ENCODE assay signal across 11 cellular contexts in genomic region chr13:30870916-30871712, GRCh38. TPM values are rescaled to one million over a fixed set of nuclear protein-coding genes. Genes with fewer than 3 reads are reported as not detected.
A peak's percentile ranks its signal among the peaks of the same experiment; 100 is the strongest.
DNase-seq lines count a peak whose midpoint lies in the region; TF ChIP-seq lines count a peak whose summit lies in the region.
"Had no signal": no experiment of that assay in that cellular context is flagged by ENCODE, and none has a peak within 500 bp of the region (broad histone marks: within the 10 kb centered on the region; RNA-seq: fewer than 3 reads in every experiment).

No MANE protein-coding gene starts in this region.

- peak overlapping the region; percentile 73 for H2BK15ac ChIP-seq in mesenchymal stem cell (ENCODE audit: low read depth, poor library complexity, severe bottlenecking)

- no peak for TF ChIP-seq CTCF in GM13976 (IDR thresholded peaks at IDR 0.05; ENCODE audit: borderline replicate concordance, control extremely low read depth, extremely low read depth, insufficient read depth, missing control alignments)

- in situ Hi-C loops in GM13976 (cut with MboI; ENCODE audit: low sequenced_read_pairs, unreplicated experiment), result no loop called here

- no peaks in the 10 kb centered on the region for H3K36me3 ChIP-seq in ES-I3 (ENCODE audit: insufficient read depth, low read length)
- H3K36me3 ChIP-seq in adipocyte (ENCODE audit: control insufficient read depth, insufficient read depth, low read length, severe bottlenecking), result no peaks in the 10 kb centered on the region
- H3K36me3 ChIP-seq in mesenchymal stem cell (ENCODE audit: control insufficient read depth in 1 of 2, insufficient read depth in 2 of 2, low read depth in 1 of 2, low read length in 2 of 2), result no peaks in the 10 kb centered on the region

- H3K4ac ChIP-seq in mesenchymal stem cell (ENCODE audit: low read depth in 1 of 2, low read length in 2 of 2), result peak overlapping the region; percentile 65 to 94

- H3K27me3 ChIP-seq in adipocyte (replicated peaks; ENCODE audit: control insufficient read depth, insufficient read depth, low read length), result no peaks in the 10 kb centered on the region
- H3K27me3 ChIP-seq in mesenchymal stem cell (ENCODE audit: control insufficient read depth in 1 of 2, insufficient read depth in 1 of 2, low read length in 2 of 2), result no peaks in the 10 kb centered on the region

- peak overlapping the region; percentile 61 for H2BK120ac ChIP-seq in mesenchymal stem cell (ENCODE audit: low read depth, low read length)

- no peak overlapping the region for H3K23ac ChIP-seq in mesenchymal stem cell (ENCODE audit: low read length in 2 of 2)

- DNase-seq in adipocyte (ENCODE audit: low read depth) (no peak), mesenchymal stem cell (no peak), GM13976 (ENCODE audit: low spot score) (no peak), NCI-H526 treated with DMSO at 0.1 percent for 48 hours (lab: John Stamatoyannopoulos, UW) (no peak), foreskin melanocyte (no peak)
- DNase-seq in activated CD4-positive, alpha-beta T cell treated with anti-CD3 and anti-CD28 coated beads, Interleukin-2, amount 50 U/mL, for 48 hours, result no peak
- DNase-seq: NCI-H1436 treated with DMSO at 0.1 percent for 48 hours, T-helper 17 cell had no signal

- H3K4me3 ChIP-seq in adipocyte (ENCODE audit: low read length), result peak overlapping the region; percentile 55
- H3K4me3 ChIP-seq in mesenchymal stem cell (ENCODE audit: insufficient read depth in 1 of 2, low read depth in 1 of 2, low read length in 2 of 2), result peak overlapping the region in 1 of 2 experiments; percentile 48
- no peak overlapping the region for H3K4me3 ChIP-seq in skin epidermis

- H3K14ac ChIP-seq in mesenchymal stem cell (ENCODE audit: low read length in 2 of 2), result peak overlapping the region in 1 of 2 experiments; percentile 78

- no peak overlapping the region for H2BK5ac ChIP-seq in mesenchymal stem cell (ENCODE audit: low read depth, low read length, poor library complexity, severe bottlenecking)

- peak overlapping the region; percentile 93 for H2BK12ac ChIP-seq in mesenchymal stem cell (ENCODE audit: low read length in 2 of 2)

- WGBS in mesenchymal stem cell, result 89% methylated on average over 26 of the region's 26 CpGs

- no peak overlapping the region for H2AFZ ChIP-seq in mesenchymal stem cell (ENCODE audit: low read depth, low read length)

- peaks cover 2% of the 10 kb centered on the region for H3K79me1 ChIP-seq in mesenchymal stem cell (replicated peaks; ENCODE audit: low read length, poor library complexity, severe bottlenecking)

- H3K4me2 ChIP-seq in mesenchymal stem cell (ENCODE audit: low read length, poor library complexity, severe bottlenecking), result no peak overlapping the region

- H2AK5ac ChIP-seq in mesenchymal stem cell (ENCODE audit: low read length, severe bottlenecking), result peak overlapping the region; percentile 92

- H3K9ac ChIP-seq in ES-I3 (ENCODE audit: low read depth, low read length) (peak overlapping the region; percentile 63), adipocyte (ENCODE audit: low read length) (peak overlapping the region; percentile 59), mesenchymal stem cell (ENCODE audit: low read length) (peak overlapping the region; percentile 89)

- peak overlapping the region; percentile 89 for H4K8ac ChIP-seq in mesenchymal stem cell (ENCODE audit: low read length)

- peaks cover 46% of the 10 kb centered on the region for H3K4me1 ChIP-seq in ES-I3 (ENCODE audit: insufficient read depth, low read length)
- H3K4me1 ChIP-seq in adipocyte (ENCODE audit: control insufficient read depth, insufficient read depth, low read length), result peaks cover 81% of the 10 kb centered on the region
- H3K4me1 ChIP-seq in mesenchymal stem cell (ENCODE audit: control insufficient read depth, insufficient read depth, low read depth, low read length), result peaks cover 29% of the 10 kb centered on the region

- H3K9me3 ChIP-seq in ES-I3 (ENCODE audit: control insufficient read depth, insufficient read depth, low read length), result no peaks in the 10 kb centered on the region
- no peaks in the 10 kb centered on the region for H3K9me3 ChIP-seq in adipocyte (ENCODE audit: control insufficient read depth, low read length)
- H3K9me3 ChIP-seq in mesenchymal stem cell (ENCODE audit: control insufficient read depth, low read length), result no peaks in the 10 kb centered on the region

- peak overlapping the region; percentile 96 for H4K91ac ChIP-seq in mesenchymal stem cell (ENCODE audit: low read length)

- peak overlapping the region; percentile 98 for H3K27ac ChIP-seq in mesenchymal stem cell (ENCODE audit: low read length, poor library complexity, severe bottlenecking)
- peak overlapping the region in 12 of 21 experiments; percentile 23 to 89 (median 76) for H3K27ac ChIP-seq in skin epidermis

- peak overlapping the region; percentile 86 to 96 for H3K18ac ChIP-seq in mesenchymal stem cell (ENCODE audit: low read depth in 1 of 2, low read length in 2 of 2)

RNA-seq across cellular contexts. Expression of gene MEDAG, which starts 35.0 kb away (rescaled TPM):
- 1.5 TPM for polyA plus RNA-seq in mesenchymal stem cell (2013, experiment 1 of 2)
- polyA plus RNA-seq in mesenchymal stem cell (2013, experiment 2 of 2), result 1.6 TPM
- polyA plus RNA-seq: IgD-negative memory B cell had no signal
